ENCODE assay signal across 21 cellular contexts in the genomic region with DNA sequence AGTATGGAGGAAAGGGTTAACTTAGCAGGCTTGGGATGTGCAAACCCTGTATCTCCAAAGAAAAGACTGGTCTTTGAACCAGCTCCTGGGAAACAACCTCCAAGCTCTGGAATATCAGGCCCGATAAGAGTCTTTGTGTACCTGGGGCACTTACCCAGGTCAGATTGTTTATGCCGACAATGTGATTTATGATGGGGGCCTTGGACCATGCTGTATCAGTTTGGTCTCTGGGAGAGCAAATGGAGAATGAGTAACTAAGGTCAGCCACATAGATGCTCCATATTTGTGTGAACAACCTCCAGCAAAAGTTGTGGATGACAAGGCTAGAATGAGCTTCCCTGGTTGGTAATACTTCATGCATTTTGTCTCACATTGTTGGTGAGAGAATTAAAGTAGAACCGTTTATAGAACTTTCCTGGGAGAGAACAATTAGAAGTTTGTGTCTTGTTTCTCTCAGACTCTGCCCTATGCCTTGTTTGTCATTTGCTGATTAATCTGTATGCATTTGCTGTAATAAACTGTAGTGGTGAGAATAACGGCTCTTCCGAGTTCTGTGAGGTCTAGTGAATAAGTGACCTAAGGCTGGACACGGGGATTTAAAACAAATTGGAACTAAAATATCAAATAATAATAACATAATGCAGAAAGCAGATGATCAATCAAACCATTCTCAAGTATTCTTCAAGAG.
"Had no signal": no experiment of that assay in that cellular context is flagged by ENCODE, and none has a peak within 500 bp of the region (broad histone marks: within the 10 kb centered on the region; RNA-seq: fewer than 3 reads in every experiment).

No MANE protein-coding gene starts in this region.

- H3K27ac ChIP-seq: ascending aorta, cardiac muscle cell had no signal

- ATAC-seq: activated CD8-positive, alpha-beta memory T cell treated with anti-CD3 and anti-CD28 coated beads, Interleukin-2, amount 10 ng/mL, durations not matched to agents 7 days and 5 days; K562; PC-3; T-helper 17 cell; WTC11 had no signal

- H3K36me3 ChIP-seq: ascending aorta, cardiac muscle cell had no signal

- H3K4me1 ChIP-seq: ascending aorta had no signal

- DNase-seq: activated CD4-positive, alpha-beta T cell treated with anti-CD3 and anti-CD28 coated beads for 1 hour; activated CD4-positive, alpha-beta T cell treated with anti-CD3 and anti-CD28 coated beads, Interleukin-2, amount 10 ng/mL, durations not matched to agents 24 days and 14 days; activated CD4-positive, alpha-beta T cell treated with anti-CD3 and anti-CD28 coated beads, Interleukin-2, amount 50 U/mL, for 48 hours; activated CD8-positive, alpha-beta memory T cell treated with anti-CD3 and anti-CD28 coated beads, Interleukin-2, amount 10 ng/mL, durations not matched to agents 7 days and 5 days; activated effector memory CD4-positive, alpha-beta T cell treated with Interleukin-2 at 50 U/mL for 16 hours; activated naive CD4-positive, alpha-beta T cell; activated T-cell treated with anti-CD3 and anti-CD28 coated beads, Interleukin-2, amount 50 U/mL, for 24 hours; Karpas-422; NCI-H146; NCI-H187 treated with DMSO at 0.1 percent for 48 hours; NCI-H2081 treated with DMSO at 0.1 percent for 48 hours; NCI-H446; NCI-H524; PC-3; SHP77; T-helper 17 cell; T-helper 9 cell had no signal

- FAIRE-seq: K562 had no signal

- H3K9me3 ChIP-seq: ascending aorta had no signal

- H3K4me3 ChIP-seq: ascending aorta, cardiac muscle cell, K562 had no signal

- H3K27me3 ChIP-seq: ascending aorta, cardiac muscle cell had no signal
